Comparison of ENCODE assay signal across 7 cellular contexts in the genomic region with DNA sequence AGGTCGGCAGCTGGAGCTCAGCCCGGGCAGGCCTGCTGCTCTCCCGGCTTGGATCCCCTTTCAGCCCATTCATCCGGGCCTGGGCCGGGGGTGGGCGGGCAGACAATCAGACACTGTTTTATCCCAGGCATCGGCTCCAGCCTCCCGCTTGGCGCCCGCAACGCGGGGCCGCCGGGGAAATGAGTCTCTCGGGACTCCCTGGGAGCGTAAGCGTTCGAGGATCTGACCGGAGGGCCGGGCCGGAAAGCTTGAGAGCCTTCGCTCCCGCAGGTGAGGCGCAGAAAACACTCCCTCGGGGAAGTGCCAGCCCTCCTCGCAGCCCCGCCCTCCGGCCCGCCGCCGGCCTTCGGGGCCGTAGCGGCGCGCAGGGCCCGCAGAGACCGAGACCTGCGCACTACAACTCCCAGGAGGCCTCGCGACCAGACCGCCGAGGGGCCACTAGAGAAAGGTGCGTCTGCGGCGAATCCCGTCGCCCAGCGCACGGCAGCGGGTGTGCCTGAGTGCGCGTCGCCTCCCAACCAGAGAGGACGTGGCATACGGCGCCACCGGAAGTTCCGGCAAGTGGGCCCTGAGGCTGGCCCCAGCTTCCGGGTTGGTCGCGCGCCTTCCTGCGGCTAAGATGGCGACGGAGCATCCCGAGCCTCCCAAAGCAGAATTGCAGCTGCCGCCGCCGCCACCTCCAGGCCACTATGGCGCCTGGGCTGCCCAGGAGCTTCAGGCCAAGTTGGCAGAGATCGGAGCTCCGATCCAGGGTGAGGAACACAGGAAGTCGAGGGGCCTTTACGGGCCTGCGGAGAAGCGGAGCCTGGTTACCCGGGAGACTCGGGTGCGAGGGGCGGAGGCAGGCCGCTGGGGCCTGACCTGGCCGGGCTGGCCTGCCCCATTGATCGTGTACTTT. TPM values are rescaled to one million over a fixed set of nuclear protein-coding genes. Genes with fewer than 3 reads are reported as not detected.
DNase-seq lines count a peak whose midpoint lies in the region; ATAC-seq, FAIRE-seq and TF ChIP-seq lines count a peak whose summit lies in the region.

A gene with protein sequence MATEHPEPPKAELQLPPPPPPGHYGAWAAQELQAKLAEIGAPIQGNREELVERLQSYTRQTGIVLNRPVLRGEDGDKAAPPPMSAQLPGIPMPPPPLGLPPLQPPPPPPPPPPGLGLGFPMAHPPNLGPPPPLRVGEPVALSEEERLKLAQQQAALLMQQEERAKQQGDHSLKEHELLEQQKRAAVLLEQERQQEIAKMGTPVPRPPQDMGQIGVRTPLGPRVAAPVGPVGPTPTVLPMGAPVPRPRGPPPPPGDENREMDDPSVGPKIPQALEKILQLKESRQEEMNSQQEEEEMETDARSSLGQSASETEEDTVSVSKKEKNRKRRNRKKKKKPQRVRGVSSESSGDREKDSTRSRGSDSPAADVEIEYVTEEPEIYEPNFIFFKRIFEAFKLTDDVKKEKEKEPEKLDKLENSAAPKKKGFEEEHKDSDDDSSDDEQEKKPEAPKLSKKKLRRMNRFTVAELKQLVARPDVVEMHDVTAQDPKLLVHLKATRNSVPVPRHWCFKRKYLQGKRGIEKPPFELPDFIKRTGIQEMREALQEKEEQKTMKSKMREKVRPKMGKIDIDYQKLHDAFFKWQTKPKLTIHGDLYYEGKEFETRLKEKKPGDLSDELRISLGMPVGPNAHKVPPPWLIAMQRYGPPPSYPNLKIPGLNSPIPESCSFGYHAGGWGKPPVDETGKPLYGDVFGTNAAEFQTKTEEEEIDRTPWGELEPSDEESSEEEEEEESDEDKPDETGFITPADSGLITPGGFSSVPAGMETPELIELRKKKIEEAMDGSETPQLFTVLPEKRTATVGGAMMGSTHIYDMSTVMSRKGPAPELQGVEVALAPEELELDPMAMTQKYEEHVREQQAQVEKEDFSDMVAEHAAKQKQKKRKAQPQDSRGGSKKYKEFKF (plus strand): TSS at position 599 of the 898 bp plus-strand sequence. CDS start 21 bp downstream, at position 620.

- H3K4me1 ChIP-seq in astrocyte (ENCODE audit: insufficient read depth, low read length) = peaks cover 24% of the 10 kb centered on the region

- peak within 1 kb of the TSS; percentile 96 for H3K4me3 ChIP-seq in astrocyte (ENCODE audit: insufficient read depth, low read depth, low read length)

- peak within 1 kb of the TSS; percentile 94 for H3K4me2 ChIP-seq in astrocyte (ENCODE audit: low read length)

- H3K9ac ChIP-seq in astrocyte (ENCODE audit: low read length) = peak within 1 kb of the TSS; percentile 99

- H3K27ac ChIP-seq in astrocyte (ENCODE audit: low read depth, low read length) = peak within 1 kb of the TSS; percentile 89

- ATAC-seq in GM18505 (IDR thresholded peaks at IDR 0.05; ENCODE audit: unreplicated experiment) (peak; percentile 94), HG02973 (IDR thresholded peaks at IDR 0.05; ENCODE audit: unreplicated experiment) (peak; percentile 90)

- no peaks in the 10 kb centered on the region for H3K9me3 Mint-ChIP-seq in astrocyte (ENCODE audit: unreplicated experiment)

- H3K36me3 Mint-ChIP-seq in astrocyte (ENCODE audit: low read depth, unreplicated experiment) = peaks cover 12% of the 10 kb centered on the region

- no peak for FAIRE-seq in astrocyte (lab: Jason Lieb, UNC)

- TF ChIP-seq CTCF in astrocyte (IDR thresholded peaks at IDR 0.05; ENCODE audit: insufficient read depth, low read depth, low read length) = no peak

- H3K27me3 Mint-ChIP-seq in astrocyte (ENCODE audit: low read depth, unreplicated experiment) = peaks cover 5% of the 10 kb centered on the region

- peaks cover 20% of the 10 kb centered on the region for H3K4me1 Mint-ChIP-seq in astrocyte (ENCODE audit: low read depth, unreplicated experiment)

- H3K27ac Mint-ChIP-seq in astrocyte (ENCODE audit: unreplicated experiment) = peak within 1 kb of the TSS; percentile 99

- H3K36me3 ChIP-seq in astrocyte (ENCODE audit: insufficient read depth, low read length) = peaks cover 24% of the 10 kb centered on the region

- no peaks in the 10 kb centered on the region for H3K27me3 ChIP-seq in astrocyte (ENCODE audit: insufficient read depth, low read length)

- peak; percentile 98 for DNase-seq in NCI-H2029 (lab: John Stamatoyannopoulos, UW)
- peak; percentile 96 for DNase-seq in T-helper 22 cell (ENCODE audit: low read depth)
- peak; percentile 97 for DNase-seq in astrocyte (ENCODE audit: low read depth)
- peak; percentile 98 for DNase-seq in hepatic stellate cell (ENCODE audit: low spot score)
- DNase-seq in retina = peak; percentile 98

- peak; percentile 86 for TF ChIP-seq POLR2A in GM18505 (IDR thresholded peaks at IDR 0.05; ENCODE audit: borderline replicate concordance, extremely low read depth, insufficient read depth, insufficient read length)

- H4K20me1 ChIP-seq in astrocyte (ENCODE audit: insufficient read depth, low read length) = peaks cover 33% of the 10 kb centered on the region

- H2AFZ ChIP-seq in astrocyte (ENCODE audit: low read depth, low read length) = peak within 1 kb of the TSS; percentile 95

- no peaks in the 10 kb centered on the region for H3K9me3 ChIP-seq in astrocyte (ENCODE audit: insufficient read depth, low read depth, low read length)

- peak within 1 kb of the TSS; percentile 98 for H3K4me3 Mint-ChIP-seq in astrocyte (ENCODE audit: unreplicated experiment)

- peaks cover 46% of the 10 kb centered on the region for H3K79me2 ChIP-seq in astrocyte (ENCODE audit: insufficient read depth, low read length)

RNA-seq across cellular contexts. Expression of the gene that starts here (rescaled TPM):
- 169 and 170 TPM in 2 replicates for total RNA-seq in astrocyte

Comparison
In these comparisons a context has a peak if more than half of its experiments do, and no peak if none do; other contexts are left out.
1. Peak in every context shown above with its lines: DNase-seq, ATAC-seq, H3K4me3 ChIP-seq and H3K27ac ChIP-seq.